ENCODE assay signal across 15 cellular contexts in genomic region chr1:77794550-77794949, GRCh38. TPM values are rescaled to one million over a fixed set of nuclear protein-coding genes. Genes with fewer than 3 reads are reported as not detected.
A peak's percentile ranks its signal among the peaks of the same experiment; 100 is the strongest.
DNase-seq lines count a peak whose midpoint lies in the region; ATAC-seq, FAIRE-seq and TF ChIP-seq lines count a peak whose summit lies in the region.
"Had no signal": no experiment of that assay in that cellular context is flagged by ENCODE, and none has a peak within 500 bp of the region (broad histone marks: within the 10 kb centered on the region; RNA-seq: fewer than 3 reads in every experiment).

No MANE protein-coding gene starts in this region.

- TF ChIP-seq CTCF in WTC11 (IDR thresholded peaks at IDR 0.05) (no peak), osteocyte (IDR thresholded peaks at IDR 0.05) (no peak)

- no peak overlapping the region for H3K4me3 Mint-ChIP-seq in WTC11
- no peak overlapping the region for H3K4me3 Mint-ChIP-seq in osteocyte (ENCODE audit: unreplicated experiment)
- H3K4me3 Mint-ChIP-seq: B cell; CD8-positive, alpha-beta T cell had no signal

- CTCF ChIA-PET in WTC11 (lab: Charles Lee): no interaction called here

- no peaks in the 10 kb centered on the region for H3K9me3 Mint-ChIP-seq in WTC11
- H3K9me3 Mint-ChIP-seq in osteocyte (ENCODE audit: unreplicated experiment): no peaks in the 10 kb centered on the region
- H3K9me3 Mint-ChIP-seq: CD8-positive, alpha-beta T cell had no signal

- no peak for DNase-seq in GM12891 (ENCODE audit: insufficient read length, low spot score)
- DNase-seq in WTC11 (ENCODE audit: low spot score): no peak
- peak; percentile 5 for DNase-seq in kidney glomerular epithelial cell (lab: John Stamatoyannopoulos, UW)
- peak; percentile 68 for DNase-seq in osteocyte (ENCODE audit: extremely low spot score, unreplicated experiment)
- DNase-seq in SIG-M5 treated with dmso at 0.1 percent for 504 hours (lab: John Stamatoyannopoulos, UW; ENCODE audit: unreplicated experiment): no peak
- DNase-seq in NCI-H2081 treated with DMSO at 0.1 percent for 48 hours (lab: John Stamatoyannopoulos, UW): no peak
- no peak for DNase-seq in GOT3 (lab: John Stamatoyannopoulos, UW)
- DNase-seq: Calu3; CD8-positive, alpha-beta T cell; DMS79 treated with DMSO at 0.1 percent for 48 hours; GF-D8 had no signal

- peak; percentile 38 for FAIRE-seq in GM12891 (lab: Jason Lieb, UNC)
- FAIRE-seq: GM12878, GM19239, HepG2 had no signal

- H3K4me1 Mint-ChIP-seq in WTC11 (no peaks in the 10 kb centered on the region), osteocyte (ENCODE audit: unreplicated experiment) (peaks cover 9% of the 10 kb centered on the region)

- H3K27ac Mint-ChIP-seq in WTC11 (no peak overlapping the region), osteocyte (ENCODE audit: unreplicated experiment) (no peak overlapping the region)
- H3K27ac Mint-ChIP-seq: B cell; CD8-positive, alpha-beta T cell had no signal

- TF ChIP-seq POLR2A in GM12891 (IDR thresholded peaks at IDR 0.05; ENCODE audit: low read depth, low read length): no peak

- no peak for ATAC-seq in WTC11
- ATAC-seq: CD8-positive, alpha-beta T cell; GM12878; HepG2 had no signal

- no peaks in the 10 kb centered on the region for H3K27me3 Mint-ChIP-seq in WTC11 (ENCODE audit: low read depth)
- H3K27me3 Mint-ChIP-seq in osteocyte (ENCODE audit: unreplicated experiment): no peaks in the 10 kb centered on the region
- H3K27me3 Mint-ChIP-seq: B cell had no signal

- peaks cover under 1% of the 10 kb centered on the region; the same call in 1 of the 2 replicates for H3K36me3 Mint-ChIP-seq in WTC11
- peaks cover 20% of the 10 kb centered on the region for H3K36me3 Mint-ChIP-seq in osteocyte (ENCODE audit: unreplicated experiment)

- POLR2A ChIA-PET in WTC11 (lab: Charles Lee): no interaction called here

TF ChIP-seq in GM12891, 5 proteins besides CTCF, POLR2A, EP300 and RAD21:
- no peak for TF ChIP-seq POLR2AphosphoS5 (IDR thresholded peaks at IDR 0.05; ENCODE audit: low read depth, low read length)
- TF ChIP-seq PAX5 (IDR thresholded peaks at IDR 0.05; ENCODE audit: insufficient read depth, low read length, severe bottlenecking): no peak
- TF ChIP-seq TAF1 (IDR thresholded peaks at IDR 0.05; ENCODE audit: low read depth, low read length): no peak
- TF ChIP-seq POU2F2 (IDR thresholded peaks at IDR 0.05; ENCODE audit: low read depth, low read length): no peak
- no peak for TF ChIP-seq SPI1 (IDR thresholded peaks at IDR 0.05; ENCODE audit: low read depth, low read length)

TF ChIP-seq in WTC11, 78 proteins besides CTCF, POLR2A, EP300 and RAD21:
- TF ChIP-seq ZNF121 (CRISPR knock-in tag; IDR thresholded peaks at IDR 0.05): peak; percentile 62; the same call in 1 of the 2 replicates
- no peak for TF ChIP-seq SMAD4 (CRISPR knock-in tag; IDR thresholded peaks at IDR 0.05)

RNA-seq across cellular contexts. Expression of gene MIGA1, which starts 15.1 kb away (rescaled TPM):
- 1.7 TPM for polyA plus RNA-seq in GM12891 (2012; ENCODE audit: low read depth, missing spikeins)
- 6.0 to 6.3 TPM (median 6.2 TPM) in 3 replicates for total RNA-seq in WTC11 (2021)
- 17.8 and 18.5 TPM in 2 replicates for total RNA-seq in osteocyte

RNA-seq across cellular contexts. Expression of gene USP33, which starts 34.9 kb away (rescaled TPM):
- polyA plus RNA-seq in GM12891 (2012; ENCODE audit: low read depth, missing spikeins): 12.8 TPM
- 57.5 to 61.6 TPM (median 59.9 TPM) in 3 replicates for total RNA-seq in WTC11 (2021)
- 74.6 and 74.7 TPM in 2 replicates for total RNA-seq in osteocyte

Comparison
In these comparisons a context has a peak if more than half of its experiments do, and no peak if none do; other contexts are left out.
1. DNase-seq: peak in kidney glomerular epithelial cell (single experiment) and osteocyte (single experiment); none in GM12891 (single experiment), WTC11 (single experiment), SIG-M5 treated with dmso at 0.1 percent for 504 hours (single experiment), NCI-H2081 treated with DMSO at 0.1 percent for 48 hours (single experiment) and GOT3 (single experiment).